Comparison of ENCODE assay signal across 8 cellular contexts in the genomic region with DNA sequence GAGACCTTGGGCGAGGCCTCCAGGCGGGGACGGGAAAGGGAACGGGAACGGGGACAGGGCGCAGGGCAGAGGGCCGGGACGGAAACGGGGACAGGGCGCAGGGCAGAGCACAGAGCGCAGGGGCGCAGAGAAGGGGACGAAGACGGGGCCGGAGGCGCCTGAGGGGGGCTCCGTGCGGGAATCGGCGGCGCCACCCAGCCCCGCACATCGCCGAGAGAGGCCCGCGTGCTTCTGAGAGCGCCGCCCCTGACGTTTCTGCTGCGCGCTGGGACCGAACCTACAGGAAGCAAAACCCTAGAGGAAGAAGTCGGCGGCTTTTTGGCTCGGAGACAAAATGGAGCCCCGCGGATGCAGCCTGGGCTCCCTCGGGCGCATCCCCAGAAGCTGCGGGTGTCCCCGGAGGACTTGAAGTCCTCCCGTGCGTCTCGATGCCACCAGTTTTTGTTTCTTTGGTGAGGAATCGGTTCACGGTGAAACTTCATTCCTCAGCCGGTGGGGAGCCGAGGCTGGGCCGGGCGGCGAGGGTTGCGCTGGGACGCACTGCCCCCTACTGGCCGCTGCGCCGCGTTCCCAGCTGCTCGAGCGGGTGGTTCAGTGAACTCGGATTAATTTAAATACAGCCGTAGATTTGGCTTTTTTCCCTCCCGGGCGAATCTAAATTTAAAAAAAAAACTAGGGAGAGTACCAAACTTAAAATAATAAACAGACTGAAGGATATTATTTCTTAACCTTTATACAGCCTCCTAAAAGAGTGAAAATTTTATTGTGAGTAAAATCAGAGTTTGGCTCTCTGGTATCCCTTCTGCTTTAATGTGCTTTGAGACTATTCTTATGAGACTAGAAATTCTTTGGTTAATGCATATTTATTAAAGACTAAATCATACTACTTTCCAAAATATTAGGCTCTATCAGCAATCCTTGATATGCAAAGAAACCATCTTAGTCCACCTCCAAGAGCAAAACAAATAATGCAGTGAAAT.
A peak's percentile ranks its signal among the peaks of the same experiment; 100 is the strongest.
DNase-seq lines count a peak whose midpoint lies in the region; ATAC-seq and TF ChIP-seq lines count a peak whose summit lies in the region.

No MANE protein-coding gene starts in this region.

- 1% methylated on average over 63 of the region's 63 CpGs for WGBS in liver

- peak overlapping the region; percentile 44 for H3K4me3 ChIP-seq in GM12875 (ENCODE audit: low read depth, low read length)
- H3K4me3 ChIP-seq in liver (ENCODE audit: low read depth in 1 of 3, low read length in 3 of 3): peak overlapping the region; percentile 64 to 79 (median 67)

- peak; percentile 88 to 90 for TF ChIP-seq RAD21 in liver (IDR thresholded peaks at IDR 0.05)

- H3K27me3 ChIP-seq in liver (ENCODE audit: control insufficient read depth in 4 of 4, insufficient read depth in 4 of 4, low read length in 3 of 4): no peaks in the 10 kb centered on the region

- H3K9ac ChIP-seq in liver (ENCODE audit: low read depth in 1 of 2, low read length in 2 of 2): peak overlapping the region; percentile 61 to 86

- no peaks in the 10 kb centered on the region for H3K36me3 ChIP-seq in liver (ENCODE audit: control insufficient read depth in 4 of 4, insufficient read depth in 3 of 4, low read depth in 1 of 4, low read length in 3 of 4)

- DNase-seq in 8988T: peak; percentile 58
- peak; percentile 63 for DNase-seq in NCI-H1694 treated with DMSO at 0.1 percent for 48 hours (lab: John Stamatoyannopoulos, UW)
- DNase-seq in activated CD4-positive, alpha-beta T cell treated with anti-CD3 and anti-CD28 coated beads, Interleukin-2, amount 50 U/mL, for 24 hours (ENCODE audit: low read depth in 1 of 2, low spot score in 1 of 2): peak; percentile 52 to 56
- DNase-seq in dermis microvascular lymphatic vessel endothelial cell (ENCODE audit: low read depth in 2 of 2): peak; percentile 60 to 87
- peak; percentile 44 for DNase-seq in stimulated activated CD4-positive, alpha-beta T cell treated with anti-CD3 and anti-CD28 coated beads, Interleukin-2, amount 100 ng/mL, for 4 hours (ENCODE audit: low read depth)

- peaks cover 0 to 7% (median under 1%) of the 10 kb centered on the region in 4 donors for H3K4me1 ChIP-seq in liver (ENCODE audit: control insufficient read depth in 4 of 4, insufficient read depth in 4 of 4, low read length in 3 of 4)

- H3K27ac ChIP-seq in liver (ENCODE audit: low read depth in 1 of 2, low read length in 2 of 2): peak overlapping the region; percentile 50 to 83

- TF ChIP-seq CTCF in GM12875 (IDR thresholded peaks at IDR 0.05; ENCODE audit: borderline replicate concordance, insufficient read depth, low read depth, low read length) (peak; percentile 89), liver (IDR thresholded peaks at IDR 0.05; ENCODE audit: low read depth, low read length, missing input control) (peak; percentile 95)

- ATAC-seq in HG02870 (IDR thresholded peaks at IDR 0.05; ENCODE audit: unreplicated experiment): peak; percentile 93

- H3K9me3 ChIP-seq in liver (ENCODE audit: control insufficient read depth in 4 of 4, low read length in 3 of 4): no peaks in the 10 kb centered on the region

TF ChIP-seq in liver, 16 proteins besides CTCF, POLR2A, EP300 and RAD21:
- TF ChIP-seq YY1 (IDR thresholded peaks at IDR 0.05) (peak; percentile 79), GABPA (IDR thresholded peaks at IDR 0.05 in 1 of 2, conservative IDR thresholded peaks at IDR 0.05 in 1 of 2) (peak in 1 of 2 donors; percentile 4), RXRA (IDR thresholded peaks at IDR 0.05) (peak; percentile 34 to 50)
- TF ChIP-seq, protein P1, sequence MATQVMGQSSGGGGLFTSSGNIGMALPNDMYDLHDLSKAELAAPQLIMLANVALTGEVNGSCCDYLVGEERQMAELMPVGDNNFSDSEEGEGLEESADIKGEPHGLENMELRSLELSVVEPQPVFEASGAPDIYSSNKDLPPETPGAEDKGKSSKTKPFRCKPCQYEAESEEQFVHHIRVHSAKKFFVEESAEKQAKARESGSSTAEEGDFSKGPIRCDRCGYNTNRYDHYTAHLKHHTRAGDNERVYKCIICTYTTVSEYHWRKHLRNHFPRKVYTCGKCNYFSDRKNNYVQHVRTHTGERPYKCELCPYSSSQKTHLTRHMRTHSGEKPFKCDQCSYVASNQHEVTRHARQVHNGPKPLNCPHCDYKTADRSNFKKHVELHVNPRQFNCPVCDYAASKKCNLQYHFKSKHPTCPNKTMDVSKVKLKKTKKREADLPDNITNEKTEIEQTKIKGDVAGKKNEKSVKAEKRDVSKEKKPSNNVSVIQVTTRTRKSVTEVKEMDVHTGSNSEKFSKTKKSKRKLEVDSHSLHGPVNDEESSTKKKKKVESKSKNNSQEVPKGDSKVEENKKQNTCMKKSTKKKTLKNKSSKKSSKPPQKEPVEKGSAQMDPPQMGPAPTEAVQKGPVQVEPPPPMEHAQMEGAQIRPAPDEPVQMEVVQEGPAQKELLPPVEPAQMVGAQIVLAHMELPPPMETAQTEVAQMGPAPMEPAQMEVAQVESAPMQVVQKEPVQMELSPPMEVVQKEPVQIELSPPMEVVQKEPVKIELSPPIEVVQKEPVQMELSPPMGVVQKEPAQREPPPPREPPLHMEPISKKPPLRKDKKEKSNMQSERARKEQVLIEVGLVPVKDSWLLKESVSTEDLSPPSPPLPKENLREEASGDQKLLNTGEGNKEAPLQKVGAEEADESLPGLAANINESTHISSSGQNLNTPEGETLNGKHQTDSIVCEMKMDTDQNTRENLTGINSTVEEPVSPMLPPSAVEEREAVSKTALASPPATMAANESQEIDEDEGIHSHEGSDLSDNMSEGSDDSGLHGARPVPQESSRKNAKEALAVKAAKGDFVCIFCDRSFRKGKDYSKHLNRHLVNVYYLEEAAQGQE (IDR thresholded peaks at IDR 0.05): no peak

Comparison
In these comparisons a context has a peak if more than half of its experiments do, and no peak if none do; other contexts are left out.
1. Peak in every context shown above with its lines: DNase-seq, ATAC-seq, H3K4me3 ChIP-seq and H3K27ac ChIP-seq.